10 cellular contexts compared by ENCODE assay signal in the genomic region with DNA sequence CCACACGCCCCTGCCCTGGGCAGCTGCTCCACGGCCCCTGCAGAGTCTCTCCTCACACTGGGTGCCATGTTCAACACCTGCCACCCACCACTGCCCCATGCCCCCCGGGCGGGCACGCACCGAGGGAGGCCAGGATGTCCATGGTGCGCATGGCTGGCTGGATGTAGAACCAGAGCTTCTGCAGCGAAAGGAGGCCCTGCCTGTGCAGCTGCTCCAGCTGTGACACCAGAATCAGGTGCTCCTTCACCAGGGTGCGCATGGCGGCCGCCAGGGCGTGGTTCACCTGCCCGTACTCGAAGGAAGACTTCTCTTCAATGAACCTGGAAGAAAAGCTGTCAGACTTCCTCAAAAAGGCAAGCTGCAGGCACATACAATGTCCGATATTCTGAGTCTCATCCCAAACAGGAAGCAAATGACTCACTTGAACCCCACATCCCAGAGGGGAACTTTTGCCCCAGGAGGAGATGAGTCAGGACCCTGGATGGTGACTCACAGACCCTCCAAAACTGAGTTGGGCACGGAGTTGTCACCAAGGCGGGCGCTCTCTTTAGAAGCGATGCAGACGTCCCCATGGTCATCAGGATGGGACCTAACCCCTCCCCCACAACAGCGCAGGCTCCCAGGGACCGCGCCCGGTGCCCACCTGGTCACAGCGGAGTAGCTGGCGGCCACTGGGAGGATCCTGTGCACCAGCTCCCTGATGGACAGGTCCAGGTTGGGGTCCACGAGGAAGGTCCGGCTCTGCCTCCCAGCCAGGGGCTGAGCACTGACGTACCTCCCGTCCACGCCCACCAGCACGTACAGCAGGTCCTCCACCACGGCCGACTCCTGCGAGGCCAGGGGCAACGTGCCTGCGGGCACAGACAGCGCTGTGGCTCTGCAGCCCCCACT. TPM values are rescaled to one million over a fixed set of nuclear protein-coding genes. Genes with fewer than 3 reads are reported as not detected.
DNase-seq lines count a peak whose midpoint lies in the region; ATAC-seq lines count a peak whose summit lies in the region.
"Had no signal": no experiment of that assay in that cellular context is flagged by ENCODE, and none has a peak within 500 bp of the region (broad histone marks: within the 10 kb centered on the region; RNA-seq: fewer than 3 reads in every experiment).

No MANE protein-coding gene starts in this region.

- peak overlapping the region; percentile 33 for H3K4me3 ChIP-seq in skeletal muscle satellite cell (ENCODE audit: low read length)
- H3K4me3 ChIP-seq: stomach had no signal

- CTCF ChIA-PET in activated naive CD4-positive, alpha-beta T cell treated with anti-CD3 and anti-CD28 coated beads, Interleukin-2, amount 10 ng/mL, durations not matched to agents 7 days and 5 days (lab: Charles Lee): interaction anchor here (1.4 to 1.9 kb wide), 2 partner anchors 15 to 150 kb away, joined by 5 to 7 read pairs; no protein-coding TSS in a partner anchor

- no peaks in the 10 kb centered on the region for H3K4me1 Mint-ChIP-seq in activated naive CD4-positive, alpha-beta T cell treated with anti-CD3 and anti-CD28 coated beads, Interleukin-2, amount 10 ng/mL, durations not matched to agents 7 days and 5 days

- H3K9me3 Mint-ChIP-seq in activated naive CD4-positive, alpha-beta T cell treated with anti-CD3 and anti-CD28 coated beads, Interleukin-2, amount 10 ng/mL, durations not matched to agents 7 days and 5 days: no peaks in the 10 kb centered on the region

- H3K36me3 ChIP-seq in skeletal muscle satellite cell (ENCODE audit: insufficient read depth, low read length): peaks cover 59% of the 10 kb centered on the region

- peak overlapping the region; percentile 65 for H3K4me2 ChIP-seq in skeletal muscle satellite cell (ENCODE audit: low read length)

- DNase-seq in HCEC 1CT (peak; percentile 93), RKO (ENCODE audit: low spot score) (peak; percentile 84), dedifferentiated amniotic fluid mesenchymal stem cell (ENCODE audit: extremely low spot score) (no peak), SHP77 treated with DMSO at 0.1 percent for 48 hours (lab: John Stamatoyannopoulos, UW) (no peak)
- no peak for DNase-seq in activated naive CD4-positive, alpha-beta T cell treated with anti-CD3 and anti-CD28 coated beads, Interleukin-2, amount 10 ng/mL, durations not matched to agents 7 days and 5 days
- DNase-seq: cerebellar nuclear complex, stomach had no signal

- H3K27me3 ChIP-seq in skeletal muscle satellite cell (ENCODE audit: control insufficient read depth, insufficient read depth, low read length): no peaks in the 10 kb centered on the region
- H3K27me3 ChIP-seq: stomach had no signal

- H3K9ac ChIP-seq in skeletal muscle satellite cell (ENCODE audit: low read depth, low read length): no peak overlapping the region

- H3K9me3 ChIP-seq in skeletal muscle satellite cell (replicated peaks; ENCODE audit: low read length): no peaks in the 10 kb centered on the region
- H3K9me3 ChIP-seq: stomach had no signal

- no peaks in the 10 kb centered on the region for H3K27me3 Mint-ChIP-seq in activated naive CD4-positive, alpha-beta T cell treated with anti-CD3 and anti-CD28 coated beads, Interleukin-2, amount 10 ng/mL, durations not matched to agents 7 days and 5 days

- peak; percentile 72 for ATAC-seq in esophagus mucosa

- no peak overlapping the region for H3K27ac Mint-ChIP-seq in activated naive CD4-positive, alpha-beta T cell treated with anti-CD3 and anti-CD28 coated beads, Interleukin-2, amount 10 ng/mL, durations not matched to agents 7 days and 5 days

- H3K36me3 Mint-ChIP-seq in activated naive CD4-positive, alpha-beta T cell treated with anti-CD3 and anti-CD28 coated beads, Interleukin-2, amount 10 ng/mL, durations not matched to agents 7 days and 5 days: peaks cover 46% of the 10 kb centered on the region

- H3K4me1 ChIP-seq in skeletal muscle satellite cell (ENCODE audit: control insufficient read depth, insufficient read depth, low read length): peaks cover 17% of the 10 kb centered on the region

- H3K4me3 Mint-ChIP-seq in activated naive CD4-positive, alpha-beta T cell treated with anti-CD3 and anti-CD28 coated beads, Interleukin-2, amount 10 ng/mL, durations not matched to agents 7 days and 5 days: no peak overlapping the region

RNA-seq across cellular contexts. Expression of gene TUBGCP2, which starts 15.5 kb away (rescaled TPM):
- 35.8 TPM for total RNA-seq in esophagus mucosa
- 53.0 and 58.1 TPM in 2 replicates for total RNA-seq in skeletal muscle satellite cell (2012; rRNA removed)

RNA-seq across cellular contexts. Expression of gene ZNF511, which starts 15.6 kb away (rescaled TPM):
- 34.9 TPM for total RNA-seq in esophagus mucosa
- total RNA-seq in skeletal muscle satellite cell (2012; rRNA removed): 28.6 and 33.9 TPM in 2 replicates

RNA-seq across cellular contexts. Expression of gene ADAM8, which starts 16.5 kb away (rescaled TPM):
- 2.5 TPM for total RNA-seq in esophagus mucosa
- total RNA-seq in skeletal muscle satellite cell (2012; rRNA removed): under 0.01 and 0.44 TPM in 2 replicates

RNA-seq across cellular contexts. Expression of gene CALY, which starts 43.5 kb away (rescaled TPM):
- total RNA-seq in esophagus mucosa: not detected
- total RNA-seq in skeletal muscle satellite cell (2012; rRNA removed): not detected in 2 replicates
- total RNA-seq: skeletal muscle tissue had no signal

RNA-seq across cellular contexts. Expression of gene PRAP1, which starts 54.0 kb away (rescaled TPM):
- not detected for total RNA-seq in esophagus mucosa
- 0.51 TPM in 1 of 2 replicates, not detected in the other for total RNA-seq in skeletal muscle satellite cell (2012; rRNA removed)
- total RNA-seq: skeletal muscle tissue had no signal

Comparison
In these comparisons a context has a peak if more than half of its experiments do, and no peak if none do; other contexts are left out.
1. DNase-seq: peak in HCEC 1CT (single experiment) and RKO (single experiment); none in dedifferentiated amniotic fluid mesenchymal stem cell (single experiment), activated naive CD4-positive, alpha-beta T cell treated with anti-CD3 and anti-CD28 coated beads, Interleukin-2, amount 10 ng/mL, durations not matched to agents 7 days and 5 days (single experiment) and SHP77 treated with DMSO at 0.1 percent for 48 hours (single experiment).